Comparison of ENCODE assay signal across 25 cellular contexts in genomic region chr9:98370976-98371315, GRCh38.
"Had no signal": no experiment of that assay in that cellular context is flagged by ENCODE, and none has a peak within 500 bp of the region (broad histone marks: within the 10 kb centered on the region; RNA-seq: fewer than 3 reads in every experiment).

No MANE protein-coding gene starts in this region.

- H3K9me3 ChIP-seq: SK-N-SH had no signal

- ATAC-seq: K562, T-cell had no signal

- H3K27ac Mint-ChIP-seq: IgD-negative memory B cell, T-cell had no signal

- FAIRE-seq: HTR-8/SVneo, K562, RCC 7860 had no signal

- H3K4me3 ChIP-seq: K562 had no signal

- H3K27ac ChIP-seq: HL-60, KMS-11 had no signal

- H3K36me3 Mint-ChIP-seq: T-cell had no signal

- H3K4me1 Mint-ChIP-seq: T-cell had no signal

- H3K4me3 Mint-ChIP-seq: IgD-negative memory B cell, T-cell had no signal

- H3K9ac ChIP-seq: KMS-11, SK-N-SH had no signal

- DNase-seq: Kasumi-1, MM.1S, NCI-H1092 treated with DMSO at 0.1 percent for 48 hours, NCI-H1436, NCI-H187, NCI-H2029, NCI-H2081 treated with DMSO at 0.1 percent for 48 hours, NCI-H2171, NCI-H226, NCI-H446, NCI-H510A, NCI-H524 treated with DMSO at 0.1 percent for 48 hours, NCI-H69, NCI-H774, RPMI8226, SHP77, SK-N-SH, SW 1271, T-cell had no signal

- H3K4me2 ChIP-seq: KMS-11, SK-N-SH had no signal
